ENCODE assay signal across 2 cellular contexts in the genomic region with DNA sequence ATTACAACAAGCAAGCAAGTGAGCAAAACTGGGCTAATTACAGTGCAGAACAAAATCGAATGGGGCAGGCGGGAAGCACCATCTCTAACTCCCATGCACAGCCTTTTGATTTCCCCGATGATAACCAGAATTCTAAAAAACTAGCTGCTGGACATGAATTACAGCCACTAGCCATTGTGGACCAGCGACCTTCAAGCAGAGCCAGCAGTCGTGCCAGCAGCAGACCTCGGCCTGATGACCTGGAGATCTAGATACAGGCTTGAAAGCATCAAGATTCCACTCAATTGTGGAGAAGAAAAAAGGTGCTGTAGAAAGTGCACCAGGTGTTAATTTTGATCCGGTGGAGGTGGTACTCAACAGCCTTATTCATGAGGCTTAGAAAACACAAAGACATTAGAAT. TPM values are rescaled to one million over a fixed set of nuclear protein-coding genes. Genes with fewer than 3 reads are reported as not detected.
"Had no signal": no experiment of that assay in that cellular context is flagged by ENCODE, and none has a peak within 500 bp of the region (broad histone marks: within the 10 kb centered on the region; RNA-seq: fewer than 3 reads in every experiment).

No MANE protein-coding gene starts in this region.

RNA-seq across cellular contexts. Expression of a gene that starts 12.3 kb away (rescaled TPM):
- total RNA-seq: naive thymus-derived CD4-positive, alpha-beta T cell had no signal
- polyA plus RNA-seq: immature natural killer cell had no signal
